In the genomic region with DNA sequence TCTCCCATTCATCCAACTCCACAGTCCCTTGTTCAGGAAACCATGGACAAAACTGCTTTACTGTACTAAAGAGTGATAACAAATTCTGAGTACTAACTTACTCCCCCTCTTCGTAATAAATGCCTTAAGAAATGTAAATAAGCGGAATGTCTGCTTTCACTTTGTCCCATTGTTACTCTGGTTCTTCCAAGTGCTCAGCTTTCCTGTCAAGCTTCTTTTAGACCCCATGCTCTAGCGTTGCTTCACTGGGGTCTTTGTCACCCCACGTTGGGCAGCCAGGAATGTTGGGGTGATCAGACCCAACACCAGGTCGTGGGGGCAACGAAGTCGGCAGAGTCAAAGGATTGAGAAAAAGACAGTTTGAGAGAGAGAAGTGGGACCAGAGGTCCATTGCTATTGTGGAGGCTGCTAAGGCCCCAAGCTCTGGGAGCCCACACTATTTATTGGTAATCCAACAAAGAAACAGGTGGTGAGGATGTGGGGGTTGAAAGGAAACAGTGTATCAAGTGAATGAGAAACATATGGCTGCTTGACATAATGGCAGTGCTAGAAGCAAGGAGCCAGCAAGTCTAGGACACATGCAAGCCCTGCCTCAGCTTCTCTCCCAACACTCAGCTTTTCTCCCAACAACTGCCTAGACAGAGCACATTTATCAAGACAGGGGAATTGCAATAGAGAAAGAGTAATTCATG, we compare ENCODE assay signal across 7 cellular contexts. TPM values are rescaled to one million over a fixed set of nuclear protein-coding genes. Genes with fewer than 3 reads are reported as not detected.
"Had no signal": no experiment of that assay in that cellular context is flagged by ENCODE, and none has a peak within 500 bp of the region (broad histone marks: within the 10 kb centered on the region; RNA-seq: fewer than 3 reads in every experiment).

No MANE protein-coding gene starts in this region.

RNA-seq across cellular contexts. Expression of gene L1TD1, which starts 11.3 kb away (rescaled TPM):
- total RNA-seq: activated CD4-positive, alpha-beta memory T cell treated with anti-CD3 and anti-CD28 coated beads for 36 hours; activated CD8-positive, alpha-beta memory T cell treated with anti-CD3 and anti-CD28 coated beads, Interleukin-2, amount 10 ng/mL, durations not matched to agents 7 days and 5 days; activated naive CD4-positive, alpha-beta T cell treated with anti-CD3 and anti-CD28 coated beads for 36 hours; activated T-helper 2 cell treated with anti-CD3 and anti-CD28 coated beads, Interferon-gamma antibody, Interleukin-2, Interleukin-4, amounts not matched to agents 10 μg/mL and 5 μg/mL and 100 μg/mL, durations not matched to agents 14 hours and 24 hours and 36 hours; dermis blood vessel endothelial cell; glomerular endothelial cell; myocyte had no signal
